In genomic region chr9:130680836-130681768, GRCh38 we compare ENCODE assay signal across 8 cellular contexts. TPM values are rescaled to one million over a fixed set of nuclear protein-coding genes. Genes with fewer than 3 reads are reported as not detected.
DNase-seq lines count a peak whose midpoint lies in the region; ATAC-seq and TF ChIP-seq lines count a peak whose summit lies in the region.

No MANE protein-coding gene starts in this region.

- H3K9me3 ChIP-seq in ES-I3 (ENCODE audit: control insufficient read depth, insufficient read depth, low read length) (no peaks in the 10 kb centered on the region; the same call in 1 of the 2 replicates), RWPE2 (ENCODE audit: severe bottlenecking) (no peaks in the 10 kb centered on the region), transverse colon (no peaks in the 10 kb centered on the region)

- intact Hi-C loops in transverse colon (cut with DNase I; ENCODE audit: low total_unique reads) = no loop called here

- TF ChIP-seq CTCF in RWPE2 (IDR thresholded peaks at IDR 0.05; ENCODE audit: poor library complexity, severe bottlenecking) = no peak
- TF ChIP-seq CTCF in omental fat pad (IDR thresholded peaks at IDR 0.05) = no peak
- no peak for TF ChIP-seq CTCF in transverse colon (IDR thresholded peaks at IDR 0.05)

- H3K9ac ChIP-seq in ES-I3 (ENCODE audit: low read depth, low read length) = peak overlapping the region; percentile 73

- DNase-seq in HuH-7 (ENCODE audit: low spot score) (peak; percentile 94), RWPE2 (ENCODE audit: low spot score) (peak; percentile 89), germinal center (ENCODE audit: low spot score) (peak; percentile 58), omental fat pad (ENCODE audit: low spot score) (peak; percentile 44), transverse colon (peak; percentile 89)
- DNase-seq in activated naive CD4-positive, alpha-beta T cell treated with Interleukin-2 at 50 U/mL for 16 hours = peak; percentile 73

- ATAC-seq in RWPE2 (ENCODE audit: low read depth) = peak; percentile 71
- ATAC-seq in omental fat pad (ENCODE audit: low FRiP score) = peak; percentile 72
- no peak for ATAC-seq in HG02610 (IDR thresholded peaks at IDR 0.05; ENCODE audit: unreplicated experiment)

- H3K27me3 ChIP-seq in RWPE2 (ENCODE audit: insufficient read depth, poor library complexity, severe bottlenecking) (no peaks in the 10 kb centered on the region), transverse colon (peaks cover 20% of the 10 kb centered on the region)

- peak overlapping the region; percentile 38 for H3K4me3 ChIP-seq in RWPE2 (ENCODE audit: severe bottlenecking)
- H3K4me3 ChIP-seq in transverse colon = peak overlapping the region; percentile 41 to 64 (median 48)

- in situ Hi-C loops in transverse colon (cut with MboI; ENCODE audit: low pct_ligation_motif_present in 1 of 4, low pct_unique_long_range_greater_than_20kb in 1 of 4, low sequenced_read_pairs in 3 of 4) = loop anchor here in 2 of 4 donors (5.0 to 10.0 kb wide), 2 partner anchors 224 to 226 kb away; no protein-coding TSS in a partner anchor

- no peak for TF ChIP-seq EP300 in transverse colon (IDR thresholded peaks at IDR 0.05; ENCODE audit: low read depth)

- H3K27ac ChIP-seq in RWPE2 (ENCODE audit: poor library complexity, severe bottlenecking) (no peak overlapping the region), transverse colon (peak overlapping the region in 3 of 4 donors; percentile 48 to 66 (median 51))

- TF ChIP-seq POLR2A in transverse colon (IDR thresholded peaks at IDR 0.05) = no peak

- 11% methylated on average over 15 of the region's 116 CpGs; no CpG with 5 or more reads in 1 of the 2 donors for WGBS in transverse colon (ENCODE audit: low coverage in 1 of 2), 2 donors

- H3K4me1 ChIP-seq in ES-I3 (ENCODE audit: insufficient read depth, low read length) (peaks cover 3% of the 10 kb centered on the region; the same call in 1 of the 2 replicates), RWPE2 (ENCODE audit: insufficient read depth, poor library complexity, severe bottlenecking) (no peaks in the 10 kb centered on the region), transverse colon (peaks cover 11 to 16% (median 15%) of the 10 kb centered on the region in 4 donors)

- H3K36me3 ChIP-seq in ES-I3 (ENCODE audit: insufficient read depth, low read length) (no peaks in the 10 kb centered on the region), RWPE2 (ENCODE audit: low read depth) (no peaks in the 10 kb centered on the region), transverse colon (no peaks in the 10 kb centered on the region)

RNA-seq across cellular contexts. Expression of gene EXOSC2, which starts 12.5 kb away (rescaled TPM):
- total RNA-seq in omental fat pad (10 to 100 TPM; 16.9 to 46.6 (median 22.6) TPM), transverse colon (10 to 100 TPM in 3 of 4 donors, 1 to 10 TPM in 1; 2.2 to 17.1 (median 15.8) TPM)

RNA-seq across cellular contexts. Expression of gene PRDM12, which starts 16.7 kb away (rescaled TPM):
- total RNA-seq in omental fat pad (not detected), transverse colon (not detected)

Comparison
In these comparisons a context has a peak if more than half of its experiments do, and no peak if none do; other contexts are left out.
1. DNase-seq: peak in every context shown above with its lines; median percentile 94 in HuH-7; 89 in RWPE2; 89 in transverse colon; 73 in activated naive CD4-positive, alpha-beta T cell treated with Interleukin-2 at 50 U/mL for 16 hours; 58 in germinal center; 44 in omental fat pad.